ENCODE assay signal across 1 cellular context in the genomic region with DNA sequence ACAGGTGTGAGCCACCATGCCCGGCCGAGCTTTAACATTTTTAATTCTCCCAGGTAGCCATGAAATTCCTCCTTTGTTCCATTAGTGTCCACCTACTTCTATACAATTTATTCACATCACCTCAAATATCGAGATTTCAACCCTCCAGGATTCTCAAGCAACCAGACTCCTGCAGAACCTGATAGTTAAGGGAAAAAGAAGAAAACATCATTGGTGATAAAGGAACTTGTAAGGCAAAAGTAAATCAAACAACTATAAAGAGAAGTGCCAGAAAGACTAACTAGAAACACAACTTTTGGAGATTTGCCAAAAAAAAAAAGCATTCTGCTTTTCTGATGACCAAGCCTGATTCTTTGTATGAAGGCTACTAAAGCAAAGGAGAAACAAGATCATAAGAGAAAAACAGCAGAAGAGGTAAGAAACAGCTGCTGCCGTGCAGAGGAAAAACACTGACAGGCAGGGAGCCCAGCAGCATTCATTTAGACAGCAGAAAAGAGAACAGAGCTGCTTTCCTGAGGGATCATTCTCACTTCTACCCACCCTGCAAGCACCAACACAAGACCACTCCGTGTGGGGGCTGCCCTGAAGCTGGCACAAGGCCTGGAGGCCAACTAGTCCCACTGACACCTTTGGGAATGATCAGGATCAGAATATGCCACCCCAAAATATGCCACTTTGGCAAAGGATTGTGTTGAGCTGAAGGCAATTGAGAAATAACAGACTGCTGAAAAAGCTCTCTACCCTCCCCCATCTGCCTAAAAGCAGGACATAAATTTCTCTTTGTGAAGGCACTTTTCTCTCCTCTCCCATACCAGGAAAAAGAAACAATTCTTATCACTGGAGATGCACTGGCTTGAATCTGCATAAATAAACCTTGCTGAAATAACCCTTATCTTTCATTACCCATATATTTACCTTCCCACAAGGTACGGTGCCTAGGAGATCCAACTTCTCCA.
TF ChIP-seq lines count a peak whose summit lies in the region.

No MANE protein-coding gene starts in this region.

TF ChIP-seq in SK-N-SH, 30 proteins besides CTCF, POLR2A, EP300 and RAD21 (continued from another document):
- TF ChIP-seq NFIC (IDR thresholded peaks at IDR 0.05; ENCODE audit: borderline replicate concordance): peak; percentile 55; the same call in 1 of the 2 replicates
